Comparison of ENCODE assay signal across 22 cellular contexts in genomic region chr2:73822991-73823390, GRCh38. TPM values are rescaled to one million over a fixed set of nuclear protein-coding genes. Genes with fewer than 3 reads are reported as not detected.
A peak's percentile ranks its signal among the peaks of the same experiment; 100 is the strongest.
DNase-seq lines count a peak whose midpoint lies in the region; ATAC-seq and TF ChIP-seq lines count a peak whose summit lies in the region.
"Had no signal": no experiment of that assay in that cellular context is flagged by ENCODE, and none has a peak within 500 bp of the region (broad histone marks: within the 10 kb centered on the region; RNA-seq: fewer than 3 reads in every experiment).

No MANE protein-coding gene starts in this region.

- H3K9me3 ChIP-seq in MM.1S (replicated peaks; ENCODE audit: insufficient read depth, low read length) (no peaks in the 10 kb centered on the region), SK-N-MC (ENCODE audit: low read depth, low read length) (no peaks in the 10 kb centered on the region)
- H3K9me3 ChIP-seq: Caco-2, SJCRH30 had no signal

- H3K9ac ChIP-seq in MM.1S (ENCODE audit: low read length) (no peak overlapping the region), SK-N-MC (ENCODE audit: insufficient read length) (peak overlapping the region; percentile 33)

- H4K20me1 ChIP-seq in MM.1S (ENCODE audit: insufficient read depth, low read length): no peaks in the 10 kb centered on the region

- no peak overlapping the region for H3K4me2 ChIP-seq in MM.1S (ENCODE audit: low read depth, low read length)

- H3K36me3 ChIP-seq in MM.1S (replicated peaks; ENCODE audit: insufficient read depth, low read length) (no peaks in the 10 kb centered on the region), SK-N-MC (ENCODE audit: insufficient read depth, low read length) (no peaks in the 10 kb centered on the region)
- H3K36me3 ChIP-seq: SJCRH30 had no signal

- peak overlapping the region; percentile 10; the same call in 1 of the 2 replicates for H2AFZ ChIP-seq in MM.1S (ENCODE audit: low read length)

- H3K4me1 ChIP-seq in MM.1S (ENCODE audit: low read length): peaks cover 17% of the 10 kb centered on the region
- H3K4me1 ChIP-seq: SJCRH30 had no signal

- no peaks in the 10 kb centered on the region for H3K36me3 Mint-ChIP-seq in activated CD4-positive, alpha-beta T cell treated with anti-CD3 and anti-CD28 coated beads for 36 hours (ENCODE audit: low read depth)
- no peaks in the 10 kb centered on the region for H3K36me3 Mint-ChIP-seq in memory B cell
- no peaks in the 10 kb centered on the region for H3K36me3 Mint-ChIP-seq in activated CD8-positive, alpha-beta T cell treated with anti-CD3 and anti-CD28 coated beads for 36 hours (ENCODE audit: low read depth)
- H3K36me3 Mint-ChIP-seq: CD4-positive, CD25-positive, alpha-beta regulatory T cell; IgD-negative memory B cell had no signal

- H3K4me3 Mint-ChIP-seq in activated CD4-positive, alpha-beta T cell treated with anti-CD3 and anti-CD28 coated beads for 36 hours: no peak overlapping the region
- no peak overlapping the region for H3K4me3 Mint-ChIP-seq in memory B cell
- H3K4me3 Mint-ChIP-seq in activated CD8-positive, alpha-beta T cell treated with anti-CD3 and anti-CD28 coated beads for 36 hours: no peak overlapping the region
- H3K4me3 Mint-ChIP-seq: B cell; CD4-positive, CD25-positive, alpha-beta regulatory T cell; HFFc6 had no signal

- POLR2A ChIA-PET in activated CD4-positive, alpha-beta T cell treated with anti-CD3 and anti-CD28 coated beads for 36 hours (lab: Charles Lee): no interaction called here
- POLR2A ChIA-PET in activated CD8-positive, alpha-beta T cell treated with anti-CD3 and anti-CD28 coated beads for 36 hours (lab: Charles Lee): interaction anchor here (0.7 to 1.4 kb wide), 3 partner anchors 172 to 355 kb away, joined by 3 to 4 read pairs (median 3); no protein-coding TSS in a partner anchor

- no peak for TF ChIP-seq CTCF in MM.1S (IDR thresholded peaks at IDR 0.05; ENCODE audit: low read length)
- no peak for TF ChIP-seq CTCF in activated CD8-positive, alpha-beta T cell treated with anti-CD3 and anti-CD28 coated beads for 36 hours (IDR thresholded peaks at IDR 0.05)

- DNase-seq in activated CD4-positive, alpha-beta T cell treated with anti-CD3 and anti-CD28 coated beads for 36 hours: no peak
- no peak for DNase-seq in activated CD4-positive, alpha-beta T cell treated with anti-CD3 and anti-CD28 coated beads for 4 hours
- no peak for DNase-seq in MM.1S
- no peak for DNase-seq in SK-N-MC (ENCODE audit: low read depth, low spot score)
- DNase-seq in memory B cell (ENCODE audit: low spot score in 2 of 2): no peak
- no peak for DNase-seq in activated CD8-positive, alpha-beta T cell treated with anti-CD3 and anti-CD28 coated beads for 36 hours
- no peak for DNase-seq in CD1c-positive myeloid dendritic cell (ENCODE audit: extremely low spot score)
- DNase-seq: Caco-2; CD4-positive, CD25-positive, alpha-beta regulatory T cell; NCI-H1105 treated with DMSO at 0.1 percent for 48 hours; NCI-H1694; NCI-H2081 treated with DMSO at 0.1 percent for 48 hours; SJCRH30 had no signal

- peaks cover 3% of the 10 kb centered on the region for H3K27me3 Mint-ChIP-seq in activated CD4-positive, alpha-beta T cell treated with anti-CD3 and anti-CD28 coated beads for 36 hours
- H3K27me3 Mint-ChIP-seq in memory B cell: no peaks in the 10 kb centered on the region
- peaks cover 4% of the 10 kb centered on the region for H3K27me3 Mint-ChIP-seq in activated CD8-positive, alpha-beta T cell treated with anti-CD3 and anti-CD28 coated beads for 36 hours
- H3K27me3 Mint-ChIP-seq: B cell, IgD-negative memory B cell had no signal

- no peaks in the 10 kb centered on the region for H3K27me3 ChIP-seq in MM.1S (replicated peaks; ENCODE audit: insufficient read depth, low read length)

- H3K4me3 ChIP-seq in MM.1S (ENCODE audit: low read length) (no peak overlapping the region), SK-N-MC (no peak overlapping the region)
- H3K4me3 ChIP-seq: SJCRH30 had no signal

- H3K79me2 ChIP-seq in MM.1S (ENCODE audit: low read length): no peaks in the 10 kb centered on the region

- CTCF ChIA-PET in activated CD4-positive, alpha-beta T cell treated with anti-CD3 and anti-CD28 coated beads for 36 hours (lab: Charles Lee): interaction anchor here (1.0 to 9.5 kb wide), 17 partner anchors 10 to 512 kb away, joined by 3 to 155 read pairs (median 4); partner anchors contain the start of genes BOLA3, MOB1A and TPRKB
- CTCF ChIA-PET in activated CD8-positive, alpha-beta T cell treated with anti-CD3 and anti-CD28 coated beads for 36 hours (lab: Charles Lee): interaction anchor here (0.8 to 6.0 kb wide), 17 partner anchors 11 to 569 kb away, joined by 3 to 56 read pairs (median 8); partner anchors contain the start of genes BOLA3 and MOB1A

- H3K27ac ChIP-seq in MM.1S (ENCODE audit: low read length) (no peak overlapping the region), SK-N-MC (peak overlapping the region; percentile 49)
- H3K27ac ChIP-seq: 22Rv1, HL-60, SJCRH30 had no signal

- ATAC-seq in activated CD4-positive, alpha-beta T cell treated with anti-CD3 and anti-CD28 coated beads for 36 hours: no peak
- ATAC-seq in memory B cell (ENCODE audit: low read depth) (no peak), SK-N-SH treated with all-trans-retinoic acid at 6 μM for 48 hours (no peak)
- no peak for ATAC-seq in activated CD8-positive, alpha-beta T cell treated with anti-CD3 and anti-CD28 coated beads for 36 hours

- no peaks in the 10 kb centered on the region for H3K9me2 ChIP-seq in MM.1S (replicated peaks; ENCODE audit: insufficient read depth, low read length)

- no peaks in the 10 kb centered on the region for H3K9me3 Mint-ChIP-seq in activated CD4-positive, alpha-beta T cell treated with anti-CD3 and anti-CD28 coated beads for 36 hours (ENCODE audit: low read depth)
- no peaks in the 10 kb centered on the region for H3K9me3 Mint-ChIP-seq in memory B cell
- no peaks in the 10 kb centered on the region for H3K9me3 Mint-ChIP-seq in activated CD8-positive, alpha-beta T cell treated with anti-CD3 and anti-CD28 coated beads for 36 hours
- H3K9me3 Mint-ChIP-seq: HFFc6, IgD-negative memory B cell had no signal

- H3F3A ChIP-seq in MM.1S (ENCODE audit: insufficient read depth, low read length): no peaks in the 10 kb centered on the region; the same call in 1 of the 2 replicates

- intact Hi-C loops in activated CD4-positive, alpha-beta T cell treated with anti-CD3 and anti-CD28 coated beads for 36 hours (cut with DNase I, micrococcal nuclease): loop anchor here (10.0 kb wide), 5 partner anchors 322 to 572 kb away; partner anchors contain the start of genes ALMS1 (in 1 of the 2), BOLA3 (in 1 of the 2) and MOB1A (in 1 of the 2)
- intact Hi-C loops in activated CD8-positive, alpha-beta T cell treated with anti-CD3 and anti-CD28 coated beads for 36 hours (cut with micrococcal nuclease): no loop called here

- H3K27ac Mint-ChIP-seq in activated CD4-positive, alpha-beta T cell treated with anti-CD3 and anti-CD28 coated beads for 36 hours: peak overlapping the region; percentile 68
- H3K27ac Mint-ChIP-seq in memory B cell: peak overlapping the region; percentile 32
- no peak overlapping the region for H3K27ac Mint-ChIP-seq in activated CD8-positive, alpha-beta T cell treated with anti-CD3 and anti-CD28 coated beads for 36 hours
- H3K27ac Mint-ChIP-seq: CD4-positive, CD25-positive, alpha-beta regulatory T cell; HFFc6; IgD-negative memory B cell had no signal

- H3K4me1 Mint-ChIP-seq in activated CD4-positive, alpha-beta T cell treated with anti-CD3 and anti-CD28 coated beads for 36 hours: peaks cover 41% of the 10 kb centered on the region
- peaks cover 19% of the 10 kb centered on the region for H3K4me1 Mint-ChIP-seq in memory B cell
- peaks cover 30% of the 10 kb centered on the region for H3K4me1 Mint-ChIP-seq in activated CD8-positive, alpha-beta T cell treated with anti-CD3 and anti-CD28 coated beads for 36 hours (ENCODE audit: low read depth)

TF ChIP-seq in SK-N-SH treated with all-trans-retinoic acid at 6 μM for 48 hours, 23 proteins besides CTCF, POLR2A, EP300 and RAD21 (continues in another document):
- TF ChIP-seq ZFP30 (CRISPR knock-in tag; IDR thresholded peaks at IDR 0.05) (no peak), GLIS3 (CRISPR knock-in tag; IDR thresholded peaks at IDR 0.05) (no peak), ESRRG (CRISPR knock-in tag; IDR thresholded peaks at IDR 0.05) (no peak), OSR1 (CRISPR knock-in tag; IDR thresholded peaks at IDR 0.05) (no peak), ZNF565 (CRISPR knock-in tag; conservative IDR thresholded peaks at IDR 0.05; ENCODE audit: low read depth) (no peak), ISL1 (CRISPR knock-in tag; IDR thresholded peaks at IDR 0.05) (no peak)
- TF ChIP-seq, protein P1, sequence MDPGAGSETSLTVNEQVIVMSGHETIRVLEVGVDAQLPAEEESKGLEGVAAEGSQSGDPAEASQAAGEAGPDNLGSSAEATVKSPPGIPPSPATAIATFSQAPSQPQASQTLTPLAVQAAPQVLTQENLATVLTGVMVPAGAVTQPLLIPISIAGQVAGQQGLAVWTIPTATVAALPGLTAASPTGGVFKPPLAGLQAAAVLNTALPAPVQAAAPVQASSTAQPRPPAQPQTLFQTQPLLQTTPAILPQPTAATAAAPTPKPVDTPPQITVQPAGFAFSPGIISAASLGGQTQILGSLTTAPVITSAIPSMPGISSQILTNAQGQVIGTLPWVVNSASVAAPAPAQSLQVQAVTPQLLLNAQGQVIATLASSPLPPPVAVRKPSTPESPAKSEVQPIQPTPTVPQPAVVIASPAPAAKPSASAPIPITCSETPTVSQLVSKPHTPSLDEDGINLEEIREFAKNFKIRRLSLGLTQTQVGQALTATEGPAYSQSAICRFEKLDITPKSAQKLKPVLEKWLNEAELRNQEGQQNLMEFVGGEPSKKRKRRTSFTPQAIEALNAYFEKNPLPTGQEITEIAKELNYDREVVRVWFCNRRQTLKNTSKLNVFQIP (CRISPR knock-in tag; IDR thresholded peaks at IDR 0.05; ENCODE audit: borderline replicate concordance, low read depth): no peak

RNA-seq across cellular contexts. Expression of gene STAMBP, which starts 5.8 kb away (rescaled TPM):
- 100 to 1,000 TPM; 104 to 111 TPM for total RNA-seq in activated CD4-positive, alpha-beta T cell treated with anti-CD3 and anti-CD28 coated beads for 36 hours
- total RNA-seq in activated CD8-positive, alpha-beta T cell treated with anti-CD3 and anti-CD28 coated beads for 36 hours: 10 to 100 TPM; 76.9 to 87.1 TPM

RNA-seq across cellular contexts. Expression of gene C2orf78, which starts 39.0 kb away (rescaled TPM):
- total RNA-seq in activated CD4-positive, alpha-beta T cell treated with anti-CD3 and anti-CD28 coated beads for 36 hours: not detected
- total RNA-seq in activated CD8-positive, alpha-beta T cell treated with anti-CD3 and anti-CD28 coated beads for 36 hours: not detected
- total RNA-seq: B cell; Caco-2; CD4-positive, CD25-positive, alpha-beta regulatory T cell; HFFc6; HT1080; LHCN-M2; NCI-H460; SJCRH30 had no signal

RNA-seq across cellular contexts. Expression of gene DUSP11, which starts 43.1 kb away (rescaled TPM):
- 10 to 100 TPM; 27.6 to 33.5 TPM for total RNA-seq in activated CD4-positive, alpha-beta T cell treated with anti-CD3 and anti-CD28 coated beads for 36 hours
- 10 to 100 TPM; 24.8 to 25.4 TPM for total RNA-seq in activated CD8-positive, alpha-beta T cell treated with anti-CD3 and anti-CD28 coated beads for 36 hours
